ENCODE assay signal across 10 cellular contexts in the genomic region with DNA sequence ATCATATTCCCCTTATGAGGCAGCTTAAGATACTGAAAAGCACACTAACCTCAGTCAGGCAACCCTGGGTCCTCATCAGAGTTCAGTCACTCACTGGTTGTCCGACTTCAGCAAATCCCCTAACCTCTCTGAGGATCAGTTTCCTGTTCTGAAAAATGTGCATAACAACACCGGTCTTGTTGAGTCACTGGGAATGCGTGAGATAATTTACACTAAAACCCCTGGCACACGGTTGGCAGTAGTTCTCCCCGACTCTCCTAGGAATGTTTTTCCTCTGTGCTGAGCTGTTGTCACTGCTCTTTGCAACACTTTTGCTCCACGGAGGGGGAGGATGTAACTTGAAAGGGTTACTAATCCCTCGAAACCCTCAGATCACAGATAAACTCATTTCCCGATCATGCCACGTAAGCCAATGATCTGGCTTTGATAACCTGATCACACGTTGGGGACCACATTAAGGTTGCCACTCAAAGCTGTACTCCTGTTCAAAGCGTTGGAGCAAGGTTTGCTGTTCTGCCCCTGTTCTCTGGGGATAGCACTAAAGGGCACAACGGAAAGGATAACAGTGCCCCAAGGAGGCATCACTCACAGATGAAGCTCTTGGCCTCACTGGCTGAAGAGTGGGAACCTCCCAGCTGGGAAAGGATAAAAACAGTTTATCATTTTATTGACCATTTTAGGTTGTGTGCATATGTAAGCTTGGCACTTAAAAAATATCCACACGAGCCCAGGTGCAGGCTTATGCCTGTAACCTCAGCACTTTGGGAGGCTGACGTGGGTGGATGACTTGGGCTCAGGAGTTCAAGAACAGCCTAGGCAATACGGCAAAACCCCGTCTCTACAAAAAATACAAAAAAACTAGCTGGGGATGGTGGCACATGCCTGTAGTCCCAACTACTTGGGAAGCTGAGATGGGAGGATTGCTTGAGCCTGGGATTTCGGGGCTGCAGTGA. TPM values are rescaled to one million over a fixed set of nuclear protein-coding genes. Genes with fewer than 3 reads are reported as not detected.
DNase-seq lines count a peak whose midpoint lies in the region; ATAC-seq lines count a peak whose summit lies in the region.
"Had no signal": no experiment of that assay in that cellular context is flagged by ENCODE, and none has a peak within 500 bp of the region (broad histone marks: within the 10 kb centered on the region; RNA-seq: fewer than 3 reads in every experiment).

No MANE protein-coding gene starts in this region.

- WGBS in GM23248 (ENCODE audit: low coverage in 1 of 2, low lambda C conversion rate in 2 of 2, missing lambda C conversion rate in 2 of 2), 2 experiments: 48 to 54% methylated on average over 17 of the region's 17 CpGs

- H3F3A ChIP-seq in GM23248 (ENCODE audit: insufficient read depth): no peaks in the 10 kb centered on the region

- in situ Hi-C loops in GM23248 (cut with MboI): no loop called here
- in situ Hi-C loops in G401 (cut with HindIII; ENCODE audit: low sequenced_read_pairs): no loop called here

- no peak overlapping the region for H3K4me2 ChIP-seq in GM23248 (ENCODE audit: unreplicated experiment)

- DNase-seq in GM23248 (peak; percentile 23), G401 (ENCODE audit: low spot score) (no peak)
- DNase-seq in activated CD4-positive, alpha-beta T cell treated with anti-CD3 and anti-CD28 coated beads for 48 hours: peak; percentile 83
- peak; percentile 64 for DNase-seq in central memory CD4-positive, alpha-beta T cell
- peak; percentile 82 for DNase-seq in stimulated activated CD4-positive, alpha-beta T cell treated with anti-CD3 and anti-CD28 coated beads, Interleukin-15, amount 100 ng/mL, for 24 hours
- DNase-seq: DMS153, mucosa of descending colon had no signal

- H3K36me3 ChIP-seq in GM23248 (ENCODE audit: low read depth): no peaks in the 10 kb centered on the region

- H3K9me3 ChIP-seq in GM23248 (ENCODE audit: low read depth): no peaks in the 10 kb centered on the region
- H3K9me3 ChIP-seq: mucosa of descending colon had no signal

- H3K4me1 ChIP-seq in GM23248 (ENCODE audit: insufficient read depth): peaks cover 3% of the 10 kb centered on the region; the same call in 1 of the 2 replicates

- H3K4me3 ChIP-seq in GM23248: no peak overlapping the region
- H3K4me3 ChIP-seq: mucosa of descending colon had no signal

- H3K9me2 ChIP-seq in GM23248 (ENCODE audit: insufficient read depth): no peaks in the 10 kb centered on the region

- H2AFZ ChIP-seq in GM23248: 0 out of 2 replicates have a peak overlapping the region, but pooled peaks have one; percentile 20

- no peak for ATAC-seq in GM21825 (IDR thresholded peaks at IDR 0.05; ENCODE audit: unreplicated experiment)
- no peak for ATAC-seq in GM19455 (IDR thresholded peaks at IDR 0.05; ENCODE audit: unreplicated experiment)
- ATAC-seq in GM21423 (IDR thresholded peaks at IDR 0.05; ENCODE audit: unreplicated experiment): no peak
- ATAC-seq: mucosa of descending colon had no signal

- no peak overlapping the region for H3K9ac ChIP-seq in GM23248

- H3K27me3 ChIP-seq in GM23248 (replicated peaks; ENCODE audit: insufficient read depth): no peaks in the 10 kb centered on the region

- no peaks in the 10 kb centered on the region for H3K79me2 ChIP-seq in GM23248 (ENCODE audit: insufficient read depth)

- no peak overlapping the region for H3K27ac ChIP-seq in GM23248

- no peaks in the 10 kb centered on the region for H4K20me1 ChIP-seq in GM23248 (ENCODE audit: insufficient read depth)

RNA-seq across cellular contexts. Expression of a gene that starts 5.0 kb away (rescaled TPM):
- 24.1 and 35.7 TPM in 2 replicates for total RNA-seq in GM23248 (2014; rRNA removed; shearing (Covaris generic))
- polyA plus RNA-seq in GM23248 (2016; fragmentation: Nextera tagmentation; extraction: Ambion mirVana): 84.2 and 99.9 TPM in 2 replicates
- 28.6 and 41.9 TPM in 2 replicates for total RNA-seq in G401 (2014; rRNA removed; shearing (Covaris generic))

RNA-seq across cellular contexts. Expression of a gene that starts 21.6 kb away (rescaled TPM):
- not detected in 2 replicates for total RNA-seq in GM23248 (2014; rRNA removed; shearing (Covaris generic))
- not detected in 2 replicates for polyA plus RNA-seq in GM23248 (2016; fragmentation: Nextera tagmentation; extraction: Ambion mirVana)
- not detected in 2 replicates for total RNA-seq in G401 (2014; rRNA removed; shearing (Covaris generic))
